In the genomic region with DNA sequence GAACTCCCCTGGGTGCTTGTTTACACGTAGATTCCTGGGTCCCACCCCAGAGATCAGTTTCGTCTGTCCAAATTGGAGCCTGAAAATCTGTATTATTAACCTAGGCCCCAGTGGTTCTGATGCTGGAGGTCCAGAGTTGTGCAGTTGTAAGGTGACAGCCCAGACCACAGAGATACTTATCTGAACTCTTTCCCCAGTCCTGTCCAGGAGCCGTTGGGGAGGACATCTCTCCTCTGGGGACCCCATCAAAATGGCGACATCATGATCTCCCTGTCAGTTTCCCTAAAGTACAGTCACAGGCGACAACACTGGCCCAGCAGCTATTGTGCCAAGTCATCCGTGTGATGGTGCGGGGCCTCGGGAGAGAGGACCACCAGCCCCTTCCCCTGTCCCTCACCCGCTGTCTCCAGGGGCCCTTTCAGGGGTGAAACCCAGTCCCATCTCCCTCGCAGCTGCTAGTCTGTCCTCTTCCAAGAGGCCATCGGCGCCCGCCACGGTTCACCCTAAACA, we compare ENCODE assay signal across 10 cellular contexts. TPM values are rescaled to one million over a fixed set of nuclear protein-coding genes. Genes with fewer than 3 reads are reported as not detected.
A peak's percentile ranks its signal among the peaks of the same experiment; 100 is the strongest.
DNase-seq lines count a peak whose midpoint lies in the region; FAIRE-seq and TF ChIP-seq lines count a peak whose summit lies in the region.
"Had no signal": no experiment of that assay in that cellular context is flagged by ENCODE, and none has a peak within 500 bp of the region (broad histone marks: within the 10 kb centered on the region; RNA-seq: fewer than 3 reads in every experiment).

No MANE protein-coding gene starts in this region.

- H3K4me3 ChIP-seq in hepatocyte (peak overlapping the region; percentile 88), small intestine (ENCODE audit: low read depth in 1 of 2, low read length in 2 of 2) (peak overlapping the region; percentile 93 to 97)

- no peak for TF ChIP-seq CTCF in hepatocyte (IDR thresholded peaks at IDR 0.05; ENCODE audit: poor library complexity)

- H3K79me2 ChIP-seq in hepatocyte: peaks cover 26% of the 10 kb centered on the region

- H3K9me2 ChIP-seq in hepatocyte (replicated peaks; ENCODE audit: insufficient read depth): no peaks in the 10 kb centered on the region

- intact Hi-C loops in activated CD4-positive, alpha-beta memory T cell treated with anti-CD3 and anti-CD28 coated beads for 36 hours (cut with micrococcal nuclease): loop anchor here (2.0 to 5.0 kb wide), 3 partner anchors 56 to 162 kb away; partner anchors contain the start of genes CASP9 and FHAD1

- H4K20me1 ChIP-seq in hepatocyte (ENCODE audit: insufficient read depth, poor library complexity, severe bottlenecking): peaks cover 6% of the 10 kb centered on the region

- peaks cover 7% of the 10 kb centered on the region for H3K4me1 ChIP-seq in hepatocyte (ENCODE audit: insufficient read depth)
- peaks cover 0 to 4% of the 10 kb centered on the region in 2 donors for H3K4me1 ChIP-seq in small intestine (ENCODE audit: control insufficient read depth in 2 of 2, insufficient read depth in 1 of 2, low read depth in 1 of 2, low read length in 1 of 2)

- H3K9me3 ChIP-seq in hepatocyte (ENCODE audit: low read depth) (no peaks in the 10 kb centered on the region), small intestine (ENCODE audit: control insufficient read depth, low read depth) (no peaks in the 10 kb centered on the region)

- H2AFZ ChIP-seq in hepatocyte: peak overlapping the region; percentile 65

- peaks cover 4% of the 10 kb centered on the region for H3K36me3 Mint-ChIP-seq in activated CD4-positive, alpha-beta memory T cell treated with anti-CD3 and anti-CD28 coated beads for 36 hours

- H3K9me3 Mint-ChIP-seq in activated CD4-positive, alpha-beta memory T cell treated with anti-CD3 and anti-CD28 coated beads for 36 hours: no peaks in the 10 kb centered on the region

- H3K27me3 ChIP-seq in hepatocyte (no peaks in the 10 kb centered on the region), small intestine (ENCODE audit: control insufficient read depth in 2 of 2, insufficient read depth in 2 of 2, low read length in 2 of 2) (no peaks in the 10 kb centered on the region)

- FAIRE-seq in small intestine (lab: Jason Lieb, UNC): no peak
- FAIRE-seq: endometrium had no signal

- CTCF ChIA-PET in activated CD4-positive, alpha-beta memory T cell treated with anti-CD3 and anti-CD28 coated beads for 36 hours (lab: Charles Lee): interaction anchor here (2.9 kb wide), 1 partner anchor 85 kb away, joined by 12 read pairs; no protein-coding TSS in a partner anchor

- POLR2A ChIA-PET in activated CD4-positive, alpha-beta memory T cell treated with anti-CD3 and anti-CD28 coated beads for 36 hours (lab: Charles Lee): no interaction called here

- H3K27me3 Mint-ChIP-seq in activated CD4-positive, alpha-beta memory T cell treated with anti-CD3 and anti-CD28 coated beads for 36 hours: no peaks in the 10 kb centered on the region

- WGBS in hepatocyte (ENCODE audit: low lambda C conversion rate, missing lambda C conversion rate): 26% methylated on average over 14 of the region's 14 CpGs
- 34 to 36% (median 35%) methylated on average over 14 of the region's 14 CpGs for WGBS in small intestine, 3 donors

- peak overlapping the region; percentile 100 for H3K4me2 ChIP-seq in hepatocyte

- peak overlapping the region; percentile 56 for H3K4me3 Mint-ChIP-seq in activated CD4-positive, alpha-beta memory T cell treated with anti-CD3 and anti-CD28 coated beads for 36 hours

- no peak overlapping the region for H3K27ac Mint-ChIP-seq in activated CD4-positive, alpha-beta memory T cell treated with anti-CD3 and anti-CD28 coated beads for 36 hours

- H3K4me1 Mint-ChIP-seq in activated CD4-positive, alpha-beta memory T cell treated with anti-CD3 and anti-CD28 coated beads for 36 hours (ENCODE audit: low read depth): peaks cover 29% of the 10 kb centered on the region

- DNase-seq in NCI-H2107 treated with DMSO at 0.1 percent for 48 hours (lab: John Stamatoyannopoulos, UW; ENCODE audit: unreplicated experiment) (peak; percentile 62), NCI-H2107 (lab: John Stamatoyannopoulos, UW) (no peak), hepatocyte (ENCODE audit: low spot score) (no peak), small intestine (no peak), SIG-M5 treated with dmso at 0.1 percent for 504 hours (lab: John Stamatoyannopoulos, UW; ENCODE audit: unreplicated experiment) (no peak), NCI-H82 (lab: John Stamatoyannopoulos, UW) (no peak), HUDEP-2 (lab: John Stamatoyannopoulos, UW; ENCODE audit: unreplicated experiment in 76 of 76) (no peak)
- DNase-seq in activated CD4-positive, alpha-beta memory T cell treated with anti-CD3 and anti-CD28 coated beads for 36 hours: no peak

- H3K36me3 ChIP-seq in hepatocyte (replicated peaks; ENCODE audit: insufficient read depth, low read depth): no peaks in the 10 kb centered on the region
- no peaks in the 10 kb centered on the region for H3K36me3 ChIP-seq in small intestine (ENCODE audit: control insufficient read depth in 2 of 2, insufficient read depth in 2 of 2, low read length in 2 of 2)

- H3K27ac ChIP-seq in hepatocyte (peak overlapping the region; percentile 56), small intestine (ENCODE audit: low read depth in 1 of 2, low read length in 1 of 2) (peak overlapping the region in 1 of 2 donors; percentile 19)

RNA-seq across cellular contexts. Expression of gene EFHD2, which starts 0.7 kb away (rescaled TPM):
- 10 to 100 TPM; 60.4 to 61.3 TPM for total RNA-seq in activated CD4-positive, alpha-beta memory T cell treated with anti-CD3 and anti-CD28 coated beads for 36 hours
- 34.0 and 34.4 TPM in 2 replicates for total RNA-seq in hepatocyte
- 63.7 and 67.5 TPM in 2 replicates for polyA plus RNA-seq in hepatocyte
- 100 to 1,000 TPM; 147 to 149 (median 149) TPM for polyA plus RNA-seq in small intestine

RNA-seq across cellular contexts. Expression of gene CTRC, which starts 29.3 kb away (rescaled TPM):
- total RNA-seq in activated CD4-positive, alpha-beta memory T cell treated with anti-CD3 and anti-CD28 coated beads for 36 hours: under 1 TPM in 1 of 2 experiments, not detected in 1; 0.31 TPM
- not detected in 2 replicates for total RNA-seq in hepatocyte
- polyA plus RNA-seq in hepatocyte (0.36 and 0.66 TPM in 2 replicates), small intestine (1 to 10 TPM in 2 of 3 donors, under 1 TPM in 1; 0.21 to 6.9 (median 3.8) TPM)

RNA-seq across cellular contexts. Expression of gene CELA2A, which starts 47.6 kb away (rescaled TPM):
- total RNA-seq in activated CD4-positive, alpha-beta memory T cell treated with anti-CD3 and anti-CD28 coated beads for 36 hours: not detected
- 2.2 and 9.5 TPM in 2 replicates for total RNA-seq in hepatocyte
- polyA plus RNA-seq in hepatocyte (5.6 TPM in 2 replicates), small intestine (1 to 10 TPM in 2 of 3 donors, not detected in 1; 1.1 to 1.6 TPM)
- total RNA-seq: subcutaneous adipose tissue had no signal
